ENCODE assay signal across 8 cellular contexts in the genomic region with DNA sequence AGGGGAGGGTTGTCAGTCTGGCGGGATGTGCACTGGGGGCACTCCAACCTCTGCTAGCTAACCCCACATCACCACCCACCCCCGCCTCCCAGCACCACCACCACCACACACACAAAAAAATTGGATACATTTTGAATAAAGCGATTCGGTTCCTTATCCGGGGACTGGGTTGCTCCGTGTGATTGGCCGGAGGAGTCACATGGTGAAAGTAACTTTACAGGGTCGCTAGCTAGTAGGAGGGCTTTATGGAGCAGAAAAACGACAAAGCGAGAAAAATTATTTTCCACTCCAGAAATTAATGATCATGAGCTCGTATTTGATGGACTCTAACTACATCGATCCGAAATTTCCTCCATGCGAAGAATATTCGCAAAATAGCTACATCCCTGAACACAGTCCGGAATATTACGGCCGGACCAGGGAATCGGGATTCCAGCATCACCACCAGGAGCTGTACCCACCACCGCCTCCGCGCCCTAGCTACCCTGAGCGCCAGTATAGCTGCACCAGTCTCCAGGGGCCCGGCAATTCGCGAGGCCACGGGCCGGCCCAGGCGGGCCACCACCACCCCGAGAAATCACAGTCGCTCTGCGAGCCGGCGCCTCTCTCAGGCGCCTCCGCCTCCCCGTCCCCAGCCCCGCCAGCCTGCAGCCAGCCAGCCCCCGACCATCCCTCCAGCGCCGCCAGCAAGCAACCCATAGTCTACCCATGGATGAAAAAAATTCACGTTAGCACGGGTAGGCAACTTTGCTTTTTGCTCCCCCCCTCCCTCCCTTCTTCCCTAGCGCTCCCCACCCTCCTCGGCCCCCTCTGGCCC. TPM values are rescaled to one million over a fixed set of nuclear protein-coding genes. Genes with fewer than 3 reads are reported as not detected.
A peak's percentile ranks its signal among the peaks of the same experiment; 100 is the strongest.
DNase-seq lines count a peak whose midpoint lies in the region; ATAC-seq, FAIRE-seq and TF ChIP-seq lines count a peak whose summit lies in the region.

HOXC4 (plus strand) TSS at position 211 of the 817 bp plus-strand sequence; CDS start at position 299, 88 bp downstream.

- peak within 1 kb of the TSS; percentile 99 for H3K4me2 ChIP-seq in Karpas-422 (ENCODE audit: low read depth, low read length, poor library complexity, severe bottlenecking)

- TF ChIP-seq CTCF in CD14-positive monocyte (IDR thresholded peaks at IDR 0.05) (no peak), colonic mucosa (IDR thresholded peaks at IDR 0.05) (no peak), mucosa of descending colon (IDR thresholded peaks at IDR 0.05) (no peak)

- H3K4me3 ChIP-seq in Karpas-422 (ENCODE audit: low read length), result peak within 1 kb of the TSS; percentile 98
- H3K4me3 ChIP-seq in colonic mucosa, result peak within 1 kb of the TSS; percentile 40
- H3K4me3 ChIP-seq in mucosa of descending colon, result no peak within 1 kb of the TSS

- no peaks in the 10 kb centered on the region for H3K9me2 ChIP-seq in Karpas-422 (replicated peaks; ENCODE audit: insufficient read depth, low read length)

- H3K4me1 ChIP-seq in Karpas-422 (ENCODE audit: low read length) (peaks cover 36% of the 10 kb centered on the region), colonic mucosa (no peaks in the 10 kb centered on the region), mucosa of descending colon (ENCODE audit: low read depth) (peaks cover 4% of the 10 kb centered on the region)

- peak; percentile 55 for ATAC-seq in GM19395 (IDR thresholded peaks at IDR 0.05; ENCODE audit: unreplicated experiment)
- peak; percentile 59 for ATAC-seq in mucosa of descending colon

- H3K9ac ChIP-seq in Karpas-422 (ENCODE audit: low read length) (peak within 1 kb of the TSS; percentile 95), colonic mucosa (ENCODE audit: low read depth in 2 of 2, low read length in 2 of 2) (peak within 1 kb of the TSS in 1 of 2 donors; percentile 67)

- H3K4me3 Mint-ChIP-seq in CD14-positive monocyte, result peak within 1 kb of the TSS; percentile 61 to 87

- H4K20me1 ChIP-seq in Karpas-422 (ENCODE audit: insufficient read depth, low read depth, low read length), result peaks cover 4% of the 10 kb centered on the region; the same call in 1 of the 2 replicates

- FAIRE-seq in HTR-8/SVneo (lab: Jason Lieb, UNC), result no peak

- peaks cover 0 to 31% (median 11%) of the 10 kb centered on the region in 7 donors for H3K9me3 Mint-ChIP-seq in CD14-positive monocyte

- H3K27me3 ChIP-seq in Karpas-422 (ENCODE audit: low read length), result no peaks in the 10 kb centered on the region
- peaks cover 68% of the 10 kb centered on the region for H3K27me3 ChIP-seq in colonic mucosa

- peaks cover 0 to 4% of the 10 kb centered on the region in 2 donors for H3K36me3 Mint-ChIP-seq in CD14-positive monocyte

- H3K27ac ChIP-seq in Karpas-422 (ENCODE audit: low read length), result peak within 1 kb of the TSS; percentile 83
- H3K27ac ChIP-seq in colonic mucosa, result no peak within 1 kb of the TSS

- H2AFZ ChIP-seq in Karpas-422 (ENCODE audit: low read length), result peak within 1 kb of the TSS; percentile 39; the same call in 1 of the 2 replicates

- H3K9me3 ChIP-seq in Karpas-422 (ENCODE audit: low read length), result no peaks in the 10 kb centered on the region
- no peaks in the 10 kb centered on the region for H3K9me3 ChIP-seq in colonic mucosa
- no peaks in the 10 kb centered on the region for H3K9me3 ChIP-seq in mucosa of descending colon

- intact Hi-C loops in CD14-positive monocyte (cut with micrococcal nuclease) (no loop called here), colonic mucosa (cut with DNase I) (no loop called here), mucosa of descending colon (cut with DNase I, micrococcal nuclease) (no loop called here)

- H3K27ac Mint-ChIP-seq in CD14-positive monocyte, result peak within 1 kb of the TSS in 1 of 7 donors; percentile 13

- H3K36me3 ChIP-seq in Karpas-422 (ENCODE audit: insufficient read depth, low read length) (peaks cover 8% of the 10 kb centered on the region; the same call in 1 of the 2 replicates), colonic mucosa (no peaks in the 10 kb centered on the region), mucosa of descending colon (ENCODE audit: low read depth) (no peaks in the 10 kb centered on the region)

- H3K4me1 Mint-ChIP-seq in CD14-positive monocyte, result peaks cover 22% of the 10 kb centered on the region

- H3K79me2 ChIP-seq in Karpas-422 (ENCODE audit: low read length), result peaks cover 17% of the 10 kb centered on the region

- peaks cover 95 to 99% (median 99%) of the 10 kb centered on the region in 3 donors for H3K27me3 Mint-ChIP-seq in CD14-positive monocyte (ENCODE audit: low read depth in 3 of 3)

- DNase-seq in CD14-positive monocyte (ENCODE audit: low spot score) (no peak), Karpas-422 (peak; percentile 95), colonic mucosa (no peak), mucosa of descending colon (no peak), GOT3 (lab: John Stamatoyannopoulos, UW) (no peak), HTR-8/SVneo (ENCODE audit: insufficient read length, low spot score) (no peak), ureter (ENCODE audit: low spot score) (no peak)

RNA-seq across cellular contexts. Expression of gene HOXC4, which starts in this region (rescaled TPM):
- polyA plus RNA-seq in CD14-positive monocyte, result not detected
- 7.3 and 9.7 TPM in 2 replicates for total RNA-seq in Karpas-422 (2014; rRNA removed; shearing (Covaris generic); ENCODE audit: low replicate concordance)
- total RNA-seq in colonic mucosa (not detected), mucosa of descending colon (1 to 10 TPM in 1 of 3 donors, not detected in 2; 2.3 TPM), ureter (3.5 TPM)
